In the genomic region with DNA sequence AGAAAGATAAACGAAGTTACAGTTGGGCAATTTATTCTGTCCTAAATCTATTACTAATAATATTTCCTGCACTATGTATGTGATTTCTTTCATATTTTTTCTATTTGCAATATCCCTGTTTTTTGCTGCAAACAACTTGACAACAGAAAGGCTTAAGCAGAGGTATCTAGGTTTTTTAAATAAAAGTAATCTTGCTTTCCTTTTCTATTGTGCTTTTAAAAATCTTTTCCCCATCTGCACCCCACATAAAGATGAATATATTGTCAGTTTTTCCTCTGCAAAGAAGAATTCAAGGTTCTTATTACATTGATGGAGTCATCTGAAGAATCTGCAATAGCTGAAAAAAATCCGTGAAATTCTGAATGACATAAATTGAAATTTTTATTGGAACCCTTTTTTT, we compare ENCODE assay signal across 8 cellular contexts. TPM values are rescaled to one million over a fixed set of nuclear protein-coding genes. Genes with fewer than 3 reads are reported as not detected.
DNase-seq lines count a peak whose midpoint lies in the region; ATAC-seq and TF ChIP-seq lines count a peak whose summit lies in the region.

No MANE protein-coding gene starts in this region.

- H3K27ac ChIP-seq in CD8-positive, alpha-beta memory T cell (ENCODE audit: low read depth, low read length): peak overlapping the region; percentile 74
- no peak overlapping the region for H3K27ac ChIP-seq in PC-9

- H3F3A ChIP-seq in PC-9 (ENCODE audit: insufficient read depth, low read depth): peaks cover 7% of the 10 kb centered on the region; the same call in 1 of the 2 replicates

- no peak overlapping the region for H3K9ac ChIP-seq in endocrine pancreas (ENCODE audit: control insufficient read depth, insufficient read depth, low read length)

- POLR2A ChIA-PET in CD8-positive, alpha-beta memory T cell (lab: Charles Lee): interaction anchor here (1.0 to 1.1 kb wide), 3 partner anchors 17 to 688 kb away, joined by 3 to 6 read pairs (median 3); a partner anchor contains a TSS
- POLR2A ChIA-PET in PC-9 (lab: Charles Lee; ENCODE audit: unreplicated experiment): interaction anchor here (1.0 kb wide), 1 partner anchor 16 kb away, joined by 4 read pairs; a partner anchor contains a TSS

- H3K4me1 Mint-ChIP-seq in CD8-positive, alpha-beta memory T cell: peaks cover 34 to 49% (median 45%) of the 10 kb centered on the region in 3 donors
- H3K4me1 Mint-ChIP-seq in progenitor cell of endocrine pancreas (ENCODE audit: low read depth): peaks cover 15% of the 10 kb centered on the region

- no peak for TF ChIP-seq CTCF in PC-9 (conservative IDR thresholded peaks at IDR 0.05)
- no peak for TF ChIP-seq CTCF in progenitor cell of endocrine pancreas (IDR thresholded peaks at IDR 0.05; ENCODE audit: unreplicated experiment)

- H3K36me3 ChIP-seq in CD8-positive, alpha-beta memory T cell (ENCODE audit: insufficient read depth, low read length): no peaks in the 10 kb centered on the region
- H3K36me3 ChIP-seq in PC-9 (ENCODE audit: low read depth) (no peaks in the 10 kb centered on the region; the same call in 1 of the 2 replicates), endocrine pancreas (ENCODE audit: control insufficient read depth, insufficient read depth, low read length) (no peaks in the 10 kb centered on the region)

- H3K4me3 ChIP-seq in CD8-positive, alpha-beta memory T cell (ENCODE audit: low read length): no peak overlapping the region
- peak overlapping the region; percentile 81; the same call in 1 of the 2 replicates for H3K4me3 ChIP-seq in PC-9
- peak overlapping the region; percentile 83 for H3K4me3 ChIP-seq in endocrine pancreas (ENCODE audit: control insufficient read depth, insufficient read depth, low read length)

- peaks cover 23% of the 10 kb centered on the region for H3K79me2 ChIP-seq in PC-9 (ENCODE audit: low read depth)

- ATAC-seq in HG03135 (IDR thresholded peaks at IDR 0.05; ENCODE audit: unreplicated experiment) (no peak), GM18520 (IDR thresholded peaks at IDR 0.05; ENCODE audit: unreplicated experiment) (no peak)

- no peak overlapping the region for H2AFZ ChIP-seq in PC-9

- CTCF ChIA-PET in CD8-positive, alpha-beta memory T cell (lab: Charles Lee): interaction anchor here (1.5 to 1.6 kb wide), 2 partner anchors 13 to 18 kb away, joined by 5 to 8 read pairs; no protein-coding TSS in a partner anchor
- CTCF ChIA-PET in PC-9 (lab: Charles Lee): interaction anchor here (0.7 kb wide), 1 partner anchor 645 kb away, joined by 5 read pairs; no protein-coding TSS in a partner anchor

- intact Hi-C loops in PC-9 (cut with micrococcal nuclease; ENCODE audit: unreplicated experiment): loop anchor here (1.0 kb wide), 1 partner anchor 17 kb away; a partner anchor contains a TSS

- H3K9me3 ChIP-seq in CD8-positive, alpha-beta memory T cell (ENCODE audit: low read length): no peaks in the 10 kb centered on the region
- H3K9me3 ChIP-seq in PC-9 (ENCODE audit: insufficient read depth, low read depth) (no peaks in the 10 kb centered on the region), endocrine pancreas (ENCODE audit: control insufficient read depth, low read length) (no peaks in the 10 kb centered on the region)

- no peak for DNase-seq in CD8-positive, alpha-beta memory T cell
- DNase-seq in PC-9: no peak
- no peak for DNase-seq in progenitor cell of endocrine pancreas (ENCODE audit: low spot score, unreplicated experiment)
- DNase-seq in COLO829 (ENCODE audit: low spot score): no peak
- DNase-seq in occipital lobe (lab: John Stamatoyannopoulos, UW): no peak

- no peaks in the 10 kb centered on the region for H3K9me3 Mint-ChIP-seq in CD8-positive, alpha-beta memory T cell
- no peaks in the 10 kb centered on the region for H3K9me3 Mint-ChIP-seq in progenitor cell of endocrine pancreas (ENCODE audit: low read depth)

- BruUV-seq in PC-9 (replicated peaks; lab: Mats Ljungman, UMichigan): no TSS peak

- no peaks in the 10 kb centered on the region for H3K27me3 Mint-ChIP-seq in CD8-positive, alpha-beta memory T cell
- no peaks in the 10 kb centered on the region for H3K27me3 Mint-ChIP-seq in progenitor cell of endocrine pancreas

- H3K36me3 Mint-ChIP-seq in CD8-positive, alpha-beta memory T cell: peaks cover 0 to 8% (median 3%) of the 10 kb centered on the region in 3 donors
- H3K36me3 Mint-ChIP-seq in progenitor cell of endocrine pancreas (ENCODE audit: insufficient read depth): no peaks in the 10 kb centered on the region

- H3K4me3 Mint-ChIP-seq in CD8-positive, alpha-beta memory T cell: peak overlapping the region; percentile 75 to 99 (median 98)
- H3K4me3 Mint-ChIP-seq in progenitor cell of endocrine pancreas (ENCODE audit: low read depth): peak overlapping the region; percentile 96

- H3K27me3 ChIP-seq in CD8-positive, alpha-beta memory T cell (ENCODE audit: insufficient read depth, low read length, poor library complexity, severe bottlenecking): no peaks in the 10 kb centered on the region
- no peaks in the 10 kb centered on the region for H3K27me3 ChIP-seq in PC-9 (ENCODE audit: insufficient read depth, low read depth)
- H3K27me3 ChIP-seq in endocrine pancreas (ENCODE audit: control insufficient read depth, insufficient read depth, low read length): no peaks in the 10 kb centered on the region

- peaks cover 18% of the 10 kb centered on the region for H3K4me1 ChIP-seq in CD8-positive, alpha-beta memory T cell (ENCODE audit: insufficient read depth, low read length)
- peaks cover 9% of the 10 kb centered on the region; the same call in 1 of the 2 replicates for H3K4me1 ChIP-seq in PC-9 (replicated peaks; ENCODE audit: insufficient read depth)
- peaks cover 11% of the 10 kb centered on the region for H3K4me1 ChIP-seq in endocrine pancreas (ENCODE audit: control insufficient read depth, insufficient read depth, low read length)

- peak overlapping the region; percentile 46; the same call in 1 of the 2 replicates for H3K4me2 ChIP-seq in PC-9

- peak overlapping the region; percentile 93 to 99 (median 96) for H3K27ac Mint-ChIP-seq in CD8-positive, alpha-beta memory T cell
- H3K27ac Mint-ChIP-seq in progenitor cell of endocrine pancreas: peak overlapping the region; percentile 96

- H4K20me1 ChIP-seq in PC-9 (ENCODE audit: insufficient read depth): no peaks in the 10 kb centered on the region; the same call in 1 of the 2 replicates

- H3K9me2 ChIP-seq in PC-9 (ENCODE audit: insufficient read depth): no peaks in the 10 kb centered on the region

RNA-seq across cellular contexts. Expression of a gene that starts 0.5 kb away (rescaled TPM):
- total RNA-seq in CD8-positive, alpha-beta memory T cell: 10 to 100 TPM; 28.2 to 37.9 TPM
- 29.3 TPM for polyA plus RNA-seq in CD8-positive, alpha-beta memory T cell
- total RNA-seq in PC-9 (2021) (30.0 and 36.7 TPM in 2 replicates), progenitor cell of endocrine pancreas (57.0 and 58.7 TPM in 2 replicates), occipital lobe (211 TPM)

RNA-seq across cellular contexts. Expression of a gene that starts 16.5 kb away (rescaled TPM):
- 10 to 100 TPM in 1 of 2 experiments, 1 to 10 TPM in 1; 7.9 to 10.0 TPM for total RNA-seq in CD8-positive, alpha-beta memory T cell
- 4.0 TPM for polyA plus RNA-seq in CD8-positive, alpha-beta memory T cell
- total RNA-seq in PC-9 (2021) (5.7 and 8.0 TPM in 2 replicates), progenitor cell of endocrine pancreas (11.6 and 13.1 TPM in 2 replicates), occipital lobe (19.0 TPM)
